In the genomic region with DNA sequence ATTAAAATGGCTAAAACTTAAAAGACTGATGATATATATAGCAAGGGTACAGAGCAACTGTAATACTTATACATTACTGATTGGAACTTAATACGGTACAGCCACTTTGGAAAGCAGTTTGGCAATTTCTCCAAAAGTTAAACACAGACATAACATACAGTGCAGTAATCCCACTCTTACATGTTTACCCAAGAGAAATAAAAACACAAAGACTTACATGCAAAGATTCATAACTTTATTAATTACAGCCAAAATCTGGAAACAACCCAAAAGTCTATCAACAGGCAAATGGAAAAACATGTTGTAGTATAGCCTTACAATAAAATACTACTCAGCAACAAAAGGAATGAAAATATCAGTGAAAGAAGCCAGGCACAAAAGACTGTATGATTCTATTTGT, we compare ENCODE assay signal across 5 cellular contexts.
"Had no signal": no experiment of that assay in that cellular context is flagged by ENCODE, and none has a peak within 500 bp of the region (broad histone marks: within the 10 kb centered on the region; RNA-seq: fewer than 3 reads in every experiment).

No MANE protein-coding gene starts in this region.

- H3K4me1 Mint-ChIP-seq: IgD-negative memory B cell had no signal

- DNase-seq: IMR-90, KBM-7 had no signal

- H3K27ac ChIP-seq: HL-60 had no signal

- H3K4me3 ChIP-seq: K562 had no signal

- H3K27ac Mint-ChIP-seq: IgD-negative memory B cell had no signal

- H3K4me3 Mint-ChIP-seq: IgD-negative memory B cell had no signal
